23 cellular contexts compared by ENCODE assay signal in the genomic region with DNA sequence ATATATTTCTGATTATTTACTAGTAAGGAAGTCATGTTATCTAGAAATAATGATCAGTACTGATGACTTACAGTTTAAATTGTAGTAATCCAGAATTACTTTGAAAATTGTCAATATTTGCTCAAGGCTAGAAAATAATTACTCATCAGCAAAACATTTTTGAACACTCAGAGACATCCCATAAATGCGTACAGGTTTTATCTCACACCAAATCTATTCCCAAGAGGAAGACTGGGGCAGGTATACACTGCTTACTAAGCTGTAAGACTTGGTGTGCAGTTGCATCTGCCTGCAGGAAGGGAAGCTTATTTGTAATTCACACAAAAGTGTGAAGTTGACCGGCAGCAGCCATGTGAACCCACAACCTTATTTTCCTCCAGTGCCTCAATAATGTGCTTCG.
"Had no signal": no experiment of that assay in that cellular context is flagged by ENCODE, and none has a peak within 500 bp of the region (broad histone marks: within the 10 kb centered on the region; RNA-seq: fewer than 3 reads in every experiment).

No MANE protein-coding gene starts in this region.

- H3K27me3 ChIP-seq: gastroesophageal sphincter, hepatocyte, suprapubic skin, tibial artery had no signal

- ATAC-seq: activated CD8-positive, alpha-beta memory T cell treated with anti-CD3 and anti-CD28 coated beads, Interleukin-2, amount 10 ng/mL, durations not matched to agents 7 days and 5 days; activated CD8-positive, alpha-beta T cell treated with anti-CD3 and anti-CD28 coated beads, Interleukin-2, amount 10 ng/mL, durations not matched to agents 7 days and 5 days; activated naive CD8-positive, alpha-beta T cell treated with anti-CD3 and anti-CD28 coated beads, Interleukin-2, amount 50 U/mL, for 24 hours; gastroesophageal sphincter; left cardiac atrium; naive thymus-derived CD4-positive, alpha-beta T cell; stimulated activated naive B cell treated with anti-CD40 and anti-IgM and Interleukin-4, amounts not matched to agents 10 μg/mL and 1 μg/mL and 100 μg/mL, for 72 hours had no signal

- H3K27ac ChIP-seq: gastroesophageal sphincter, hepatocyte, ovary, suprapubic skin, tibial artery had no signal

- H3K4me1 ChIP-seq: gastroesophageal sphincter, suprapubic skin, tibial artery had no signal

- H2AFZ ChIP-seq: hepatocyte had no signal

- H3K79me2 ChIP-seq: hepatocyte had no signal

- H3K4me3 ChIP-seq: gastroesophageal sphincter, hepatocyte, ovary, smooth muscle cell, suprapubic skin, tibial artery had no signal

- DNase-seq: activated B cell treated with CpG ODN at 0.5 μM for 24 hours; activated CD8-positive, alpha-beta memory T cell treated with anti-CD3 and anti-CD28 coated beads, Interleukin-2, amount 10 ng/mL, durations not matched to agents 7 days and 5 days; activated CD8-positive, alpha-beta T cell treated with anti-CD3 and anti-CD28 coated beads, Interleukin-2, amount 10 ng/mL, durations not matched to agents 7 days and 5 days; activated naive CD8-positive, alpha-beta T cell treated with anti-CD3 and anti-CD28 coated beads, Interleukin-2, amount 50 U/mL, for 24 hours; activated T-cell treated with anti-CD3 and anti-CD28 coated beads, Interleukin-2, amount 50 U/mL, for 48 hours; amygdala; dermis blood vessel endothelial cell; effector CD4-positive, alpha-beta T cell; erythroblast; islet precursor cell; left cardiac atrium; midbrain; naive thymus-derived CD4-positive, alpha-beta T cell; ovary; retina; stimulated activated CD4-positive, alpha-beta T cell treated with anti-CD3 and anti-CD28 coated beads, Interleukin-1b, Interleukin-23, amount 100 ng/mL, for 48 hours; stimulated activated naive B cell treated with anti-CD40 and anti-IgM and Interleukin-4, amounts not matched to agents 10 μg/mL and 1 μg/mL and 100 μg/mL, for 72 hours; T-helper 1 cell; tibial artery had no signal

- H3K9me3 ChIP-seq: gastroesophageal sphincter, ovary, suprapubic skin, tibial artery had no signal

- H3K4me2 ChIP-seq: hepatocyte, smooth muscle cell had no signal

- H3K36me3 ChIP-seq: gastroesophageal sphincter, ovary, suprapubic skin, tibial artery had no signal
